ENCODE assay signal across 20 cellular contexts in the genomic region with DNA sequence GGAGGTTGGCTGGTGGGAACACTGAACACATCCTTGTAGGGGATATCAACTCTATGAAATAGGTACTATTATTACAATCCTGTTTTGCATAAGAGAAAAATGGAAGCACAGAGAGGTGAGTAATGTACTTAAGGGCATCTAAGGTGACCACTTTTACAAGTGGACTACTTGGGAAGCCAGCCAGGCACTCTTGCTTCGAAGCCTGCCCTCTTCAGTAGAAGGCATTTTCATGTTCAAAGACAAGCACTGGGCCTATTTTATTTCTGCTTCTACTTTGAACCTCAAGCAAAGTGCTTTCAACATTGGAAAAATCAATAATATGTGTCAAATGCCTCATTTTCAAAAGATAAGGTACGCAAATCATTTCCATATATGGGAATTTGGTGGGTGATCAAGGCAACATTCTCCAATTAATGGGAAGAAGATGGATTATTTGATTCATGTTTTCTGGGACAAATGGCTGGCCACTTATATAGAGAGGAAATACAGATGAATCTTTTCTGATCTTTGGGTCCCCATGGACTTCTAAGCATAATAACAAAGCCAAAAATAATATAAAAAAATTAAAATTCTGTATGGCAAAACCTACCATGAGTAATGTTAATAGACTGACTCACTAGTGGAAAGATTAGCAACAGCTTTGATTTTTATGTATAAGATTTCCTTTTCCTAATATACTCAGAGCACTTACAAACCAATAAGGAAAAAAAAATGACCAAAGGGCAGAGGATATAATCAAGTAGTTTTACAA.
"Had no signal": no experiment of that assay in that cellular context is flagged by ENCODE, and none has a peak within 500 bp of the region (broad histone marks: within the 10 kb centered on the region; RNA-seq: fewer than 3 reads in every experiment).

No MANE protein-coding gene starts in this region.

- H3K36me3 Mint-ChIP-seq: activated naive CD8-positive, alpha-beta T cell treated with anti-CD3 and anti-CD28 coated beads for 36 hours; immature natural killer cell; natural killer cell had no signal

- H3K4me1 ChIP-seq: gastrocnemius medialis, suprapubic skin had no signal

- DNase-seq: activated CD4-positive, alpha-beta T cell treated with anti-CD3 and anti-CD28 coated beads, Interleukin-2, amount 50 U/mL, for 1 hour; activated CD8-positive, alpha-beta memory T cell treated with anti-CD3 and anti-CD28 coated beads for 24 hours; activated gamma-delta T cell treated with Interleukin-2 at 50 U/mL for 16 hours; activated naive CD8-positive, alpha-beta T cell treated with anti-CD3 and anti-CD28 coated beads for 36 hours; anterior cingulate cortex; effector memory CD4-positive, alpha-beta T cell; gastrocnemius medialis; heart left ventricle; immature natural killer cell; natural killer cell; posterior cingulate gyrus; small intestine; stimulated activated CD4-positive, alpha-beta T cell treated with anti-CD3 and anti-CD28 coated beads, Interleukin-4, amount 100 ng/mL, for 4 hours; stimulated activated CD8-positive, alpha-beta memory T cell treated with anti-CD3 and anti-CD28 coated beads, Interleukin-4, amount 100 ng/mL, for 48 hours; stimulated activated naive CD8-positive, alpha-beta T cell treated with anti-CD3 and anti-CD28 coated beads, Interleukin-15, Interleukin-2, amounts not matched to agents 100 U/mL and 50 U/mL, for 24 hours; T1000 had no signal

- H3K4me3 ChIP-seq: gastrocnemius medialis, heart left ventricle, suprapubic skin, upper lobe of left lung had no signal

- H3K27ac Mint-ChIP-seq: activated naive CD8-positive, alpha-beta T cell treated with anti-CD3 and anti-CD28 coated beads for 36 hours; immature natural killer cell; natural killer cell had no signal

- H3K36me3 ChIP-seq: gastrocnemius medialis, heart left ventricle, neutrophil, suprapubic skin, upper lobe of left lung had no signal

- H3K27me3 ChIP-seq: gastrocnemius medialis, heart left ventricle, suprapubic skin, upper lobe of left lung had no signal

- H3K4me3 Mint-ChIP-seq: activated naive CD8-positive, alpha-beta T cell treated with anti-CD3 and anti-CD28 coated beads for 36 hours; immature natural killer cell; natural killer cell had no signal

- FAIRE-seq: small intestine had no signal

- ATAC-seq: activated CD4-positive, CD25-positive, alpha-beta regulatory T cell treated with anti-CD3 and anti-CD28 coated beads, Interleukin-2, amount 50 U/mL, for 24 hours; gastrocnemius medialis; natural killer cell; stimulated activated naive CD8-positive, alpha-beta T cell treated with anti-CD3 and anti-CD28 coated beads, Interleukin-15, Interleukin-2, amounts not matched to agents 100 U/mL and 50 U/mL, for 24 hours had no signal

- H3K27me3 Mint-ChIP-seq: activated naive CD8-positive, alpha-beta T cell treated with anti-CD3 and anti-CD28 coated beads for 36 hours had no signal

- H3K4me1 Mint-ChIP-seq: activated naive CD8-positive, alpha-beta T cell treated with anti-CD3 and anti-CD28 coated beads for 36 hours; immature natural killer cell; natural killer cell had no signal

- H3K9me3 Mint-ChIP-seq: activated naive CD8-positive, alpha-beta T cell treated with anti-CD3 and anti-CD28 coated beads for 36 hours; immature natural killer cell; natural killer cell had no signal

- H3K9me3 ChIP-seq: gastrocnemius medialis, heart left ventricle, neutrophil, suprapubic skin, upper lobe of left lung had no signal

- H3K27ac ChIP-seq: gastrocnemius medialis, heart left ventricle, neutrophil, suprapubic skin had no signal
